Comparison of ENCODE assay signal across 9 cellular contexts in the genomic region with DNA sequence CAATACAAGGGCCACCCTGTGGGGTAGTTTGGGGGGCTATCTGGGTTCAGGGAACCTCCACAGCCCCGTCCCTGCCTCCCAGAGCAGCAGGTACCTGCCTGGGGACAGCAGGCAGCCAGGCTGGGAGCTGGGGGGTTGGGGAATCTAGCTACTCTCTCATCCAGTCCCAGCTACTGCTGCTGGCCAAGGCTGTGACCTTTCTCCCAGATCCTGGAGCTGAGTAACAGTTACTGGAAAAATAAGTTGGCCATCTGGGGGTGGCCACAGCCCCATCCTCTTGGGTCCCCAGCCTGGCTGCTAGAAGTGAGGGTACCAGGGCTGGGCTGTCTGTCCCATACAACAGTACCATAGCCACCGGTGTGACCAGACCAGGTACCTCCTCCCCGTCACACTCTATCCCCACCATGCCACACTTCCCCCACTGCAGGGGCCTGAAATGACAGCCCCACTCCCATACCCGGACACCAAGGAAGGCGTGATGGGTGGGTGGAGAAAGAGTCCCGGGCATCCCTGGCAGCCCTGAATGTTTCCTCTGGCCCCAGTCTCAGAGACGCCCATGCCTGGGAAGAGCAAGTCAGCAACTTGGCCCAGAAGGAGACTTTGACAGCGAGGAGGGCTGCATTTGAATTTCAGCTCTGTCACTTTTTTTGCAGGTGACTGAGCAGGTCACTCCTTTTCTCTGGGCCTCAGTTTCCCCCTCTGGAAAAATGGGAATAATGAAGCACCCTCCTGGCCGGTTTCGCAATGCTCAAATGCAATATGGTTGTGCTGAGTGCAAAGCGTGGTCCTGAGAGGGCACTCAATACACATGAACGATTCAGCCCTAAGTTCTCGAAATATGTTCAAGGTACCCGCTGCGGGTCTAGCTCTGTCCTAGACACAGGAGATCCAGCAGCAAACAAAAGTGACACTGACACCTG. TPM values are rescaled to one million over a fixed set of nuclear protein-coding genes. Genes with fewer than 3 reads are reported as not detected.
DNase-seq lines count a peak whose midpoint lies in the region; ATAC-seq, FAIRE-seq and TF ChIP-seq lines count a peak whose summit lies in the region.
"Had no signal": no experiment of that assay in that cellular context is flagged by ENCODE, and none has a peak within 500 bp of the region (broad histone marks: within the 10 kb centered on the region; RNA-seq: fewer than 3 reads in every experiment).

No MANE protein-coding gene starts in this region.

- H3K27ac ChIP-seq in CD4-positive, alpha-beta T cell (ENCODE audit: low read depth, low read length) = no peak overlapping the region
- H3K27ac ChIP-seq in body of pancreas (peak overlapping the region; percentile 96 to 100 (median 98)), skeletal muscle tissue (ENCODE audit: low read depth, low read length) (peak overlapping the region; percentile 94)

- H3K4me1 ChIP-seq in body of pancreas (peaks cover 62% of the 10 kb centered on the region), skeletal muscle tissue (ENCODE audit: control insufficient read depth in 3 of 3, insufficient read depth in 3 of 3, low read length in 3 of 3) (peaks cover 26 to 37% (median 32%) of the 10 kb centered on the region in 3 donors)

- no peaks in the 10 kb centered on the region for H3K27me3 Mint-ChIP-seq in CD4-positive, alpha-beta T cell
- H3K27me3 Mint-ChIP-seq in type B pancreatic cell = peaks cover 49% of the 10 kb centered on the region

- CTCF ChIA-PET in CD4-positive, alpha-beta T cell (lab: Charles Lee) = no interaction called here

- H3K27ac Mint-ChIP-seq in CD4-positive, alpha-beta T cell = peak overlapping the region; percentile 49
- no peak overlapping the region for H3K27ac Mint-ChIP-seq in type B pancreatic cell

- no peak for DNase-seq in CD4-positive, alpha-beta T cell
- DNase-seq in body of pancreas (peak; percentile 78 to 90 (median 88)), kidney tubule cell (ENCODE audit: low spot score) (peak; percentile 49), type B pancreatic cell (ENCODE audit: extremely low spot score, unreplicated experiment) (no peak), AG08395 (ENCODE audit: low spot score) (no peak), GM12892 (ENCODE audit: insufficient read length) (no peak)
- DNase-seq: activated T-cell treated with anti-CD3 and anti-CD28 coated beads, Interleukin-2, amount 50 U/mL, for 4 hours had no signal

- H3K4me3 Mint-ChIP-seq in CD4-positive, alpha-beta T cell = no peak overlapping the region
- no peak overlapping the region for H3K4me3 Mint-ChIP-seq in type B pancreatic cell
- H3K4me3 Mint-ChIP-seq: activated T-cell treated with anti-CD3 and anti-CD28 coated beads, Interleukin-2, amount 50 U/mL, for 4 hours had no signal

- no peak for FAIRE-seq in GM12892 (lab: Jason Lieb, UNC)

- no peaks in the 10 kb centered on the region for H3K36me3 Mint-ChIP-seq in CD4-positive, alpha-beta T cell (ENCODE audit: low read depth)
- no peaks in the 10 kb centered on the region for H3K36me3 Mint-ChIP-seq in type B pancreatic cell

- H3K4me1 Mint-ChIP-seq in CD4-positive, alpha-beta T cell (ENCODE audit: low read depth) = peaks cover 11% of the 10 kb centered on the region
- H3K4me1 Mint-ChIP-seq in type B pancreatic cell (ENCODE audit: unreplicated experiment) = no peaks in the 10 kb centered on the region

- 62 to 63% methylated on average over 14 to 15 of the region's 15 CpGs for WGBS in body of pancreas, 2 donors

- intact Hi-C loops in CD4-positive, alpha-beta T cell (cut with DNase I, micrococcal nuclease) = no loop called here
- intact Hi-C loops in body of pancreas (cut with DNase I) = no loop called here

- no peak for ATAC-seq in CD4-positive, alpha-beta T cell (ENCODE audit: poor library complexity)
- ATAC-seq in body of pancreas (peak; percentile 34), HG03565 (IDR thresholded peaks at IDR 0.05; ENCODE audit: unreplicated experiment) (no peak)
- ATAC-seq: activated T-cell treated with anti-CD3 and anti-CD28 coated beads, Interleukin-2, amount 50 U/mL, for 4 hours had no signal

- no peaks in the 10 kb centered on the region for H3K27me3 ChIP-seq in CD4-positive, alpha-beta T cell (ENCODE audit: control insufficient read depth, insufficient read depth, low read length)
- H3K27me3 ChIP-seq in body of pancreas (no peaks in the 10 kb centered on the region), skeletal muscle tissue (ENCODE audit: control insufficient read depth in 3 of 3, insufficient read depth in 3 of 3, low read length in 3 of 3) (no peaks in the 10 kb centered on the region)

- TF ChIP-seq POLR2A in body of pancreas (IDR thresholded peaks at IDR 0.05) (peak in 1 of 3 donors; percentile 32), GM12892 (IDR thresholded peaks at IDR 0.05; ENCODE audit: low read depth, low read length) (no peak)

- no peaks in the 10 kb centered on the region for H3K36me3 ChIP-seq in body of pancreas (replicated peaks in 1 of 2; ENCODE audit: insufficient read depth in 1 of 2, low read depth in 2 of 2)
- H3K36me3 ChIP-seq in skeletal muscle tissue (ENCODE audit: control insufficient read depth in 3 of 3, insufficient read depth in 3 of 3, low read length in 3 of 3) = no peaks in the 10 kb centered on the region

- peak overlapping the region in 1 of 3 donors; percentile 72 for H3K9ac ChIP-seq in skeletal muscle tissue (ENCODE audit: low read depth in 1 of 3, low read length in 3 of 3)

- POLR2A ChIA-PET in CD4-positive, alpha-beta T cell (lab: Charles Lee) = no interaction called here

- no peaks in the 10 kb centered on the region for H3K9me3 Mint-ChIP-seq in CD4-positive, alpha-beta T cell
- no peaks in the 10 kb centered on the region for H3K9me3 Mint-ChIP-seq in type B pancreatic cell
- H3K9me3 Mint-ChIP-seq: activated T-cell treated with anti-CD3 and anti-CD28 coated beads, Interleukin-2, amount 50 U/mL, for 4 hours had no signal

- H3K9me3 ChIP-seq in CD4-positive, alpha-beta T cell (ENCODE audit: control insufficient read depth, low read length) = no peaks in the 10 kb centered on the region
- H3K9me3 ChIP-seq in body of pancreas (no peaks in the 10 kb centered on the region), skeletal muscle tissue (ENCODE audit: control insufficient read depth in 3 of 3, low read length in 3 of 3) (no peaks in the 10 kb centered on the region)

- no peak for TF ChIP-seq CTCF in CD4-positive, alpha-beta T cell (IDR thresholded peaks at IDR 0.05)
- TF ChIP-seq CTCF in body of pancreas (IDR thresholded peaks at IDR 0.05) (no peak), type B pancreatic cell (conservative IDR thresholded peaks at IDR 0.05) (no peak)

- H3K4me3 ChIP-seq in body of pancreas = no peak overlapping the region
- H3K4me3 ChIP-seq in skeletal muscle tissue (ENCODE audit: low read length in 3 of 3) = peak overlapping the region in 1 of 3 donors; percentile 22

RNA-seq across cellular contexts. Expression of gene NFIC, which starts 30.7 kb away (rescaled TPM):
- total RNA-seq in CD4-positive, alpha-beta T cell = 10 to 100 TPM; 22.1 to 22.2 TPM
- total RNA-seq in body of pancreas (100 to 1,000 TPM; 178 to 186 TPM), skeletal muscle tissue (8.4 TPM), type B pancreatic cell (ENCODE audit: low replicate concordance) (12.5 and 17.8 TPM in 2 replicates)
- polyA plus RNA-seq in GM12892 (2012; ENCODE audit: missing spikeins) = 3.5 TPM

Comparison
In these comparisons a context has a peak if more than half of its experiments do, and no peak if none do; other contexts are left out.
1. DNase-seq: peak in body of pancreas (4 of 4) and kidney tubule cell (single experiment); none in CD4-positive, alpha-beta T cell (0 of 10), type B pancreatic cell (single experiment), AG08395 (single experiment) and GM12892 (single experiment).